15 cellular contexts compared by ENCODE assay signal in the genomic region with DNA sequence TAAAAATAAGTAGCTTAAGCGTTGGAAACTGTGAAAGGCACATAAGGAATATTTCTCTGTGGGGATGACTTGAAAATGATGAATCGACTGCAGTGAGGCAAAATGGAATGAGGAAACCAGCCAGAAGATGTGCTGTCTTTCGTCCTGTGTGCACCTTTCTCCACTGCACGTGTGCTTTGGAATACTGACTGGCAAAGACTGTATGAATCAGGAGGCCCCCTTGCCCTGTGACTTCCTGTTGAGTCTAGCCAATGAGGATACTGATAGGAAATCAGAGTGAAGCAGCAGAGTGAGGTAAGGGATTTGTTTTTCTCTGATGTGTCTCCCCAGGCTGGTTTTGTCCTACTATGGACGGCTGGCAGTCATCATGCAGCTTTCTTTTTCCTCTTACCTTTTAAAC.
DNase-seq lines count a peak whose midpoint lies in the region; ATAC-seq lines count a peak whose summit lies in the region.
"Had no signal": no experiment of that assay in that cellular context is flagged by ENCODE, and none has a peak within 500 bp of the region (broad histone marks: within the 10 kb centered on the region; RNA-seq: fewer than 3 reads in every experiment).

No MANE protein-coding gene starts in this region.

- DNase-seq in ELR (ENCODE audit: low read depth) (peak; percentile 32), M059J (ENCODE audit: low read depth) (peak; percentile 54), amniotic epithelial cell (ENCODE audit: low read depth) (peak; percentile 9), lung microvascular endothelial cell (ENCODE audit: low read depth in 2 of 2) (peak; percentile 33 to 60), NCI-H2227 treated with DMSO at 0.1 percent for 48 hours (lab: John Stamatoyannopoulos, UW) (no peak), left lobe of liver (ENCODE audit: low spot score) (no peak), retina (no peak)
- DNase-seq: ACHN; BE2C; CD8-positive, alpha-beta T cell; Kasumi-1; MV-4-11; NCI-H1436; NCI-H2081; NCI-H524 had no signal

- no peak for ATAC-seq in left lobe of liver
- ATAC-seq: CD8-positive, alpha-beta T cell had no signal

Comparison
In these comparisons a context has a peak if more than half of its experiments do, and no peak if none do; other contexts are left out.
1. DNase-seq: peak in ELR (single experiment), M059J (single experiment), amniotic epithelial cell (single experiment) and lung microvascular endothelial cell (2 of 2); none in NCI-H2227 treated with DMSO at 0.1 percent for 48 hours (single experiment), left lobe of liver (single experiment) and retina (single experiment).